ENCODE assay signal across 5 cellular contexts in the genomic region with DNA sequence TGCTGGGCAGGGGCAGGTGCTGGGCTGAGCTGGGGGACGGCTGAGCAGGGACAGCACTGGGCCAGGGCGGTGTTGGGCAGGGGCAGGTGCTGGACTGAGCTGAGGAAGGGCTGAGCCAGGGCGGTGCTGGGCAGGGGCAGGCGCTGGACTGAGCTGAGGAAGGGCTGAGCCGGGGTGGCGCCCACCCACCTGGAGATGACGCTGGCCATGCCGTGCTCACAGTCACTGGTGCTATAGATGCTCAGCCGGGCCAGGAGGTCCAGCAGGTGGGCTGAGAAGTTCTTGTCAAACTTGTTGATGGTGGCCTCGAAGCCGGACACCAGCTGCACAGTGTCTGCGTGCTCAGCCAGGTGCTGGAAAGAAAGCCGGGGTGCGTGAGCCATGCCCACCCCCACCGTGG.
"Had no signal": no experiment of that assay in that cellular context is flagged by ENCODE, and none has a peak within 500 bp of the region (broad histone marks: within the 10 kb centered on the region; RNA-seq: fewer than 3 reads in every experiment).

No MANE protein-coding gene starts in this region.

- DNase-seq: H9, HCEC 1CT, KBM-7 had no signal

- H3K4me3 ChIP-seq: GM23338 had no signal

- ATAC-seq: GM23338, HepG2 had no signal
